ENCODE assay signal across 8 cellular contexts in genomic region chr16:30409125-30410060, GRCh38. TPM values are rescaled to one million over a fixed set of nuclear protein-coding genes. Genes with fewer than 3 reads are reported as not detected.
DNase-seq lines count a peak whose midpoint lies in the region; ATAC-seq lines count a peak whose summit lies in the region.

No MANE protein-coding gene starts in this region.

- peaks cover 22% of the 10 kb centered on the region for H3K4me1 ChIP-seq in CD4-positive, CD25-positive, alpha-beta regulatory T cell (ENCODE audit: control insufficient read depth, insufficient read depth, low read length, poor library complexity, severe bottlenecking)

- peak overlapping the region in 2 of 3 donors; percentile 56 to 59 for H3K27ac Mint-ChIP-seq in CD4-positive, CD25-positive, alpha-beta regulatory T cell
- no peak overlapping the region for H3K27ac Mint-ChIP-seq in T-helper 2 cell treated with Interferon-gamma antibody and Interleukin-4, amounts not matched to agents 5 μg/mL and 100 μg/mL, for 36 hours

- no peak overlapping the region for H3K4me3 ChIP-seq in CD4-positive, CD25-positive, alpha-beta regulatory T cell (ENCODE audit: low read depth, low read length)
- H3K4me3 ChIP-seq in H7 (ENCODE audit: insufficient read depth, low read depth, low read length), result no peak overlapping the region

- no peaks in the 10 kb centered on the region for H3K27me3 ChIP-seq in CD4-positive, CD25-positive, alpha-beta regulatory T cell (ENCODE audit: control insufficient read depth, insufficient read depth, low read length)
- no peaks in the 10 kb centered on the region; the same call in 1 of the 2 replicates for H3K27me3 ChIP-seq in H7 (ENCODE audit: control insufficient read depth, insufficient read depth, low read length)

- H3K9me3 ChIP-seq in CD4-positive, CD25-positive, alpha-beta regulatory T cell (ENCODE audit: control insufficient read depth in 2 of 2, low read length in 2 of 2), result no peaks in the 10 kb centered on the region

- peak; percentile 86 to 89 (median 88) for DNase-seq in CD4-positive, CD25-positive, alpha-beta regulatory T cell
- peak; percentile 94 for DNase-seq in H7
- peak; percentile 36 to 47 for DNase-seq in NCI-H187 (lab: John Stamatoyannopoulos, UW)
- peak; percentile 84 for DNase-seq in T-helper 2 cell treated with Interferon-gamma antibody and Interleukin-4, amounts not matched to agents 5 μg/mL and 100 μg/mL, for 36 hours (ENCODE audit: low spot score)
- peak; percentile 73 for DNase-seq in amniotic stem cell (lab: John Stamatoyannopoulos, UW)
- peak; percentile 93 for DNase-seq in left ventricle myocardium superior
- peak; percentile 90 for DNase-seq in retina

- peak; percentile 63 to 64 for ATAC-seq in CD4-positive, CD25-positive, alpha-beta regulatory T cell (ENCODE audit: low read depth in 2 of 2)
- ATAC-seq in left ventricle myocardium superior, result peak; percentile 72
- ATAC-seq in GM19324 (IDR thresholded peaks at IDR 0.05; ENCODE audit: low FRiP score, unreplicated experiment), result no peak

- peak overlapping the region; percentile 15 for H3K27ac ChIP-seq in CD4-positive, CD25-positive, alpha-beta regulatory T cell (ENCODE audit: insufficient read depth, low read length, poor library complexity, severe bottlenecking)

- H3K36me3 Mint-ChIP-seq in CD4-positive, CD25-positive, alpha-beta regulatory T cell, result peaks cover 5% of the 10 kb centered on the region
- H3K36me3 Mint-ChIP-seq in T-helper 2 cell treated with Interferon-gamma antibody and Interleukin-4, amounts not matched to agents 5 μg/mL and 100 μg/mL, for 36 hours (ENCODE audit: low read depth), result peaks cover 13% of the 10 kb centered on the region

- peak overlapping the region; percentile 61 to 99 (median 82) for H3K4me3 Mint-ChIP-seq in CD4-positive, CD25-positive, alpha-beta regulatory T cell
- peak overlapping the region; percentile 42 for H3K4me3 Mint-ChIP-seq in T-helper 2 cell treated with Interferon-gamma antibody and Interleukin-4, amounts not matched to agents 5 μg/mL and 100 μg/mL, for 36 hours

- no peaks in the 10 kb centered on the region for H3K27me3 Mint-ChIP-seq in CD4-positive, CD25-positive, alpha-beta regulatory T cell
- no peaks in the 10 kb centered on the region for H3K27me3 Mint-ChIP-seq in T-helper 2 cell treated with Interferon-gamma antibody and Interleukin-4, amounts not matched to agents 5 μg/mL and 100 μg/mL, for 36 hours (ENCODE audit: low read depth)

- intact Hi-C loops in left ventricle myocardium superior (cut with micrococcal nuclease), result no loop called here

- peaks cover 5% of the 10 kb centered on the region for H3K36me3 ChIP-seq in CD4-positive, CD25-positive, alpha-beta regulatory T cell (ENCODE audit: control insufficient read depth, insufficient read depth, low read length)
- H3K36me3 ChIP-seq in H7 (replicated peaks; ENCODE audit: control insufficient read depth, insufficient read depth, low read length), result peaks cover 15% of the 10 kb centered on the region

- H3K9me3 Mint-ChIP-seq in CD4-positive, CD25-positive, alpha-beta regulatory T cell, result no peaks in the 10 kb centered on the region
- H3K9me3 Mint-ChIP-seq in T-helper 2 cell treated with Interferon-gamma antibody and Interleukin-4, amounts not matched to agents 5 μg/mL and 100 μg/mL, for 36 hours, result no peaks in the 10 kb centered on the region

- H3K4me1 Mint-ChIP-seq in CD4-positive, CD25-positive, alpha-beta regulatory T cell, result peaks cover 5 to 35% (median 21%) of the 10 kb centered on the region in 4 donors
- peaks cover 16% of the 10 kb centered on the region for H3K4me1 Mint-ChIP-seq in T-helper 2 cell treated with Interferon-gamma antibody and Interleukin-4, amounts not matched to agents 5 μg/mL and 100 μg/mL, for 36 hours (ENCODE audit: low read depth)

RNA-seq across cellular contexts. Expression of gene ZNF771, which starts 2.0 kb away (rescaled TPM):
- total RNA-seq in CD4-positive, CD25-positive, alpha-beta regulatory T cell, result 2.3 TPM
- polyA plus RNA-seq in CD4-positive, CD25-positive, alpha-beta regulatory T cell, result 1 to 10 TPM; 1.7 to 3.8 (median 3.3) TPM
- 10.6 and 13.5 TPM in 2 replicates for total RNA-seq in H7 (2014; rRNA removed; shearing (Covaris generic))
- total RNA-seq in left ventricle myocardium superior, result 6.1 TPM

RNA-seq across cellular contexts. Expression of gene ZNF48, which starts 14.2 kb away (rescaled TPM):
- total RNA-seq in CD4-positive, CD25-positive, alpha-beta regulatory T cell, result 6.0 TPM
- polyA plus RNA-seq in CD4-positive, CD25-positive, alpha-beta regulatory T cell, result 1 to 10 TPM; 4.5 to 8.0 (median 6.7) TPM
- 38.8 and 46.3 TPM in 2 replicates for total RNA-seq in H7 (2014; rRNA removed; shearing (Covaris generic))
- total RNA-seq in left ventricle myocardium superior, result 5.2 TPM

RNA-seq across cellular contexts. Expression of gene DCTPP1, which starts 20.4 kb away (rescaled TPM):
- 20.1 TPM for total RNA-seq in CD4-positive, CD25-positive, alpha-beta regulatory T cell
- polyA plus RNA-seq in CD4-positive, CD25-positive, alpha-beta regulatory T cell, result 100 to 1,000 TPM in 3 of 4 donors, 10 to 100 TPM in 1; 93.5 to 110 (median 103) TPM
- total RNA-seq in H7 (2014; rRNA removed; shearing (Covaris generic)), result 56.4 and 74.2 TPM in 2 replicates
- total RNA-seq in left ventricle myocardium superior, result 37.5 TPM

RNA-seq across cellular contexts. Expression of gene SEPTIN1, which starts 27.0 kb away (rescaled TPM):
- total RNA-seq in CD4-positive, CD25-positive, alpha-beta regulatory T cell, result 198 TPM
- 100 to 1,000 TPM; 157 to 205 (median 170) TPM for polyA plus RNA-seq in CD4-positive, CD25-positive, alpha-beta regulatory T cell
- total RNA-seq in H7 (2014; rRNA removed; shearing (Covaris generic)), result 0.18 and 0.80 TPM in 2 replicates
- total RNA-seq in left ventricle myocardium superior, result 2.5 TPM

RNA-seq across cellular contexts. Expression of gene MYL11, which starts 34.8 kb away (rescaled TPM):
- 4.1 TPM for total RNA-seq in CD4-positive, CD25-positive, alpha-beta regulatory T cell
- polyA plus RNA-seq in CD4-positive, CD25-positive, alpha-beta regulatory T cell, result 1 to 10 TPM in 1 of 4 donors, not detected in 3; 1.7 TPM
- 3.4 TPM in 1 of 2 replicates, not detected in the other for total RNA-seq in H7 (2014; rRNA removed; shearing (Covaris generic))
- total RNA-seq in left ventricle myocardium superior, result not detected

Comparison
In these comparisons a context has a peak if more than half of its experiments do, and no peak if none do; other contexts are left out.
1. DNase-seq: peak in every context shown above with its lines; median percentile 94 in H7; 93 in left ventricle myocardium superior; 90 in retina; 88 in CD4-positive, CD25-positive, alpha-beta regulatory T cell; 84 in T-helper 2 cell treated with Interferon-gamma antibody and Interleukin-4, amounts not matched to agents 5 μg/mL and 100 μg/mL, for 36 hours; 73 in amniotic stem cell; 42 in NCI-H187.